In genomic region chr9:83138422-83139135, GRCh38 we compare ENCODE assay signal across 18 cellular contexts.
"Had no signal": no experiment of that assay in that cellular context is flagged by ENCODE, and none has a peak within 500 bp of the region (broad histone marks: within the 10 kb centered on the region; RNA-seq: fewer than 3 reads in every experiment).

No MANE protein-coding gene starts in this region.

- H3K27me3 ChIP-seq: ovary, spleen, upper lobe of left lung had no signal

- H3K9me3 ChIP-seq: left ventricle myocardium inferior, ovary, spleen, thoracic aorta, upper lobe of left lung had no signal

- ATAC-seq: activated CD8-positive, alpha-beta T cell treated with anti-CD3 and anti-CD28 coated beads for 36 hours; activated T-helper 17 cell treated with anti-CD3 and anti-CD28 coated beads, Interleukin-2, amount 50 U/mL, for 72 hours; natural killer cell; sciatic nerve; stimulated activated naive B cell treated with anti-CD40 and anti-IgM and Interleukin-4, amounts not matched to agents 10 μg/mL and 1 μg/mL and 100 μg/mL, for 72 hours had no signal

- FAIRE-seq: frontal cortex, keratinocyte had no signal

- H3K36me3 ChIP-seq: left ventricle myocardium inferior, ovary, spleen, thoracic aorta, upper lobe of left lung had no signal

- H3K4me3 ChIP-seq: left ventricle myocardium inferior, ovary, spleen, thoracic aorta, upper lobe of left lung had no signal

- H3K4me1 ChIP-seq: left ventricle myocardium inferior, spleen, upper lobe of left lung had no signal

- H3K27ac ChIP-seq: epithelial cell of prostate, left ventricle myocardium inferior, ovary, spleen, thoracic aorta, upper lobe of left lung had no signal

- DNase-seq: activated CD8-positive, alpha-beta T cell treated with anti-CD3 and anti-CD28 coated beads for 36 hours; activated naive CD4-positive, alpha-beta T cell treated with Interleukin-2 at 50 U/mL for 16 hours; activated naive CD8-positive, alpha-beta T cell treated with anti-CD3 and anti-CD28 coated beads, Interleukin-2, amount 10 ng/mL, durations not matched to agents 7 days and 5 days; activated T-cell treated with anti-CD3 and anti-CD28 coated beads, Interleukin-2, amount 50 U/mL, for 1 hour; amygdala; left ventricle myocardium inferior; mesenchymal stem cell; natural killer cell; ovary; spleen; stimulated activated naive B cell treated with anti-CD40 and anti-IgM and Interleukin-4, amounts not matched to agents 10 μg/mL and 1 μg/mL and 100 μg/mL, for 72 hours; upper lobe of left lung had no signal
